In genomic region chr14:72538387-72538786, GRCh38 we compare ENCODE assay signal across 6 cellular contexts.
"Had no signal": no experiment of that assay in that cellular context is flagged by ENCODE, and none has a peak within 500 bp of the region (broad histone marks: within the 10 kb centered on the region; RNA-seq: fewer than 3 reads in every experiment).

No MANE protein-coding gene starts in this region.

- H2AFZ ChIP-seq: GM23338 had no signal

- ATAC-seq: GM23338, HepG2, K562 had no signal

- DNase-seq: H9, HCEC 1CT, KG1 had no signal

- H3K4me2 ChIP-seq: GM23338 had no signal

- H3K4me3 ChIP-seq: GM23338, K562 had no signal
